ENCODE assay signal across 1 cellular context in genomic region chr9:130537346-130538050, GRCh38.
TF ChIP-seq lines count a peak whose summit lies in the region.

No MANE protein-coding gene starts in this region.

TF ChIP-seq in K562, 482 proteins besides CTCF, POLR2A, EP300 and RAD21 (continued from another document and continues in another):
- TF ChIP-seq HMBOX1 (IDR thresholded peaks at IDR 0.05) = no peak
- TF ChIP-seq ZFP1 (CRISPR knock-in tag; IDR thresholded peaks at IDR 0.05) = no peak
- TF ChIP-seq ASH1L (IDR thresholded peaks at IDR 0.05; ENCODE audit: borderline replicate concordance, low read depth, partially characterized antibody) = peak; percentile 33
- peak; percentile 92 for TF ChIP-seq NBN (IDR thresholded peaks at IDR 0.05; ENCODE audit: low read depth)
- peak; percentile 80 for TF ChIP-seq ZKSCAN1 (IDR thresholded peaks at IDR 0.05; ENCODE audit: low read depth, low read length)
- TF ChIP-seq ZBTB33 (CRISPR knock-in tag; IDR thresholded peaks at IDR 0.05) = peak; percentile 67
- TF ChIP-seq MBD2 (IDR thresholded peaks at IDR 0.05; ENCODE audit: borderline replicate concordance, low read depth) = peak; percentile 85
- no peak for TF ChIP-seq ID3 (CRISPR knock-in tag; IDR thresholded peaks at IDR 0.05)
- peak; percentile 84 for TF ChIP-seq ID3 (tag; IDR thresholded peaks at IDR 0.05)
- TF ChIP-seq NONO (IDR thresholded peaks at IDR 0.05; ENCODE audit: low read depth in 2 of 2, low read length in 1 of 2) = peak in 1 of 2 experiments; percentile 86; a peak in 2 of 4 replicates
- TF ChIP-seq KLF13 (tag; IDR thresholded peaks at IDR 0.05; ENCODE audit: borderline replicate concordance, low read depth) = 0 out of 2 replicates have a peak, but pooled peaks have one; percentile 21
- TF ChIP-seq RUNX1 (IDR thresholded peaks at IDR 0.05; ENCODE audit: low read depth) = peak; percentile 81; the same call in 1 of the 2 replicates
- TF ChIP-seq TOE1 (IDR thresholded peaks at IDR 0.05; ENCODE audit: borderline replicate concordance) = peak; percentile 79
- TF ChIP-seq TOE1 (CRISPR knock-in tag; IDR thresholded peaks at IDR 0.05; ENCODE audit: borderline replicate concordance, low read depth) = no peak
- peak; percentile 65 for TF ChIP-seq MEIS2 (IDR thresholded peaks at IDR 0.05; ENCODE audit: partially characterized antibody)
- peak; percentile 99 for TF ChIP-seq CBFA2T3 (IDR thresholded peaks at IDR 0.05)
- TF ChIP-seq GTF2E2 (tag; IDR thresholded peaks at IDR 0.05) = no peak
- no peak for TF ChIP-seq SMARCB1 (IDR thresholded peaks at IDR 0.05; ENCODE audit: insufficient read length, low read depth)
- no peak for TF ChIP-seq ZNF3 (CRISPR knock-in tag; IDR thresholded peaks at IDR 0.05)
- TF ChIP-seq MEF2D (tag; conservative IDR thresholded peaks at IDR 0.05; ENCODE audit: low read depth) = peak; percentile 82
- peak; percentile 94 for TF ChIP-seq ZNF584 (CRISPR knock-in tag; IDR thresholded peaks at IDR 0.05; ENCODE audit: low read depth)
- TF ChIP-seq JUN (IDR thresholded peaks at IDR 0.05; ENCODE audit: borderline replicate concordance, low read depth, low read length) = peak; percentile 71; the same call in 1 of the 2 replicates
- TF ChIP-seq JUN (CRISPR knock-in tag; IDR thresholded peaks at IDR 0.05; ENCODE audit: borderline replicate concordance) = no peak
- peak; percentile 97 for TF ChIP-seq SMAD4 (CRISPR knock-in tag; conservative IDR thresholded peaks at IDR 0.05)
- TF ChIP-seq OTX1 (CRISPR knock-in tag; IDR thresholded peaks at IDR 0.05) = peak; percentile 64; the same call in 1 of the 2 replicates
- TF ChIP-seq CTBP1 (IDR thresholded peaks at IDR 0.05; ENCODE audit: borderline replicate concordance) = peak; percentile 99
- peak; percentile 97 for TF ChIP-seq MAX (CRISPR knock-in tag; IDR thresholded peaks at IDR 0.05)
- TF ChIP-seq NEUROD1 (IDR thresholded peaks at IDR 0.05; ENCODE audit: borderline replicate concordance, low read depth, low read length, partially characterized antibody) = peak; percentile 88
- peak; percentile 55; the same call in 1 of the 2 replicates for TF ChIP-seq RAD51 (IDR thresholded peaks at IDR 0.05; ENCODE audit: borderline replicate concordance, low read depth)
- TF ChIP-seq ZNF41 (CRISPR knock-in tag; conservative IDR thresholded peaks at IDR 0.05) = 0 out of 2 replicates have a peak, but pooled peaks have one; percentile 29
- no peak for TF ChIP-seq NFXL1 (CRISPR knock-in tag; IDR thresholded peaks at IDR 0.05)
- TF ChIP-seq U2AF2 (optimal IDR thresholded peaks at IDR 0.05; ENCODE audit: low read depth, low read length) = no peak
- TF ChIP-seq ZEB2 (IDR thresholded peaks at IDR 0.05) = peak; percentile 85; the same call in 1 of the 2 replicates
- peak; percentile 96 to 98 for TF ChIP-seq E2F6 (IDR thresholded peaks at IDR 0.05; ENCODE audit: borderline replicate concordance in 1 of 2, extremely low read depth in 1 of 2, insufficient read depth in 1 of 2, insufficient read length in 1 of 2, low read depth in 1 of 2, low read length in 1 of 2, poor library complexity in 1 of 2, severe bottlenecking in 1 of 2)
- TF ChIP-seq SOX6 (IDR thresholded peaks at IDR 0.05) = peak; percentile 96
- TF ChIP-seq ZFP36 (IDR thresholded peaks at IDR 0.05; ENCODE audit: low read depth, low read length, partially characterized antibody) = peak; percentile 30
- TF ChIP-seq DEAF1 (CRISPR knock-in tag; IDR thresholded peaks at IDR 0.05) = no peak
- TF ChIP-seq VEZF1 (CRISPR knock-in tag; IDR thresholded peaks at IDR 0.05) = peak; percentile 93
- TF ChIP-seq ELF1 (tag; IDR thresholded peaks at IDR 0.05) = peak; percentile 79
- TF ChIP-seq NFE2 (IDR thresholded peaks at IDR 0.05; ENCODE audit: low read depth) = peak; percentile 49
- peak; percentile 87; the same call in 1 of the 2 replicates for TF ChIP-seq NCOA1 (IDR thresholded peaks at IDR 0.05; ENCODE audit: low read depth)
- peak in 1 of 2 experiments; percentile 64 for TF ChIP-seq AFF1 (IDR thresholded peaks at IDR 0.05; ENCODE audit: low read depth in 1 of 2, partially characterized antibody in 2 of 2)
- TF ChIP-seq SMAD3 (CRISPR knock-in tag; conservative IDR thresholded peaks at IDR 0.05) = peak; percentile 76; the same call in 1 of the 2 replicates
- TF ChIP-seq ZNF592 (IDR thresholded peaks at IDR 0.05) = peak; percentile 92
- peak; percentile 93 for TF ChIP-seq GATAD2A (IDR thresholded peaks at IDR 0.05)
- no peak for TF ChIP-seq PYGO2 (tag; IDR thresholded peaks at IDR 0.05)
- 0 out of 2 replicates have a peak, but pooled peaks have one; percentile 36 for TF ChIP-seq MIER1 (IDR thresholded peaks at IDR 0.05; ENCODE audit: low read depth)
- peak; percentile 73; the same call in 1 of the 2 replicates for TF ChIP-seq HEY1 (CRISPR knock-in tag; IDR thresholded peaks at IDR 0.05; ENCODE audit: borderline replicate concordance)
- peak; percentile 95 for TF ChIP-seq ZBTB9 (CRISPR knock-in tag; IDR thresholded peaks at IDR 0.05)
